ENCODE assay signal across 24 cellular contexts in genomic region chr14:94886931-94887330, GRCh38.
"Had no signal": no experiment of that assay in that cellular context is flagged by ENCODE, and none has a peak within 500 bp of the region (broad histone marks: within the 10 kb centered on the region; RNA-seq: fewer than 3 reads in every experiment).

No MANE protein-coding gene starts in this region.

- H3K9me3 ChIP-seq: esophagus muscularis mucosa, gastrocnemius medialis, heart left ventricle had no signal

- DNase-seq: activated CD4-positive, alpha-beta memory T cell treated with anti-CD3 and anti-CD28 coated beads for 36 hours; activated CD4-positive, alpha-beta T cell treated with anti-CD3 and anti-CD28 coated beads for 36 hours; activated CD4-positive, alpha-beta T cell treated with anti-CD3 and anti-CD28 coated beads, Interleukin-2, amount 10 ng/mL, durations not matched to agents 24 days and 14 days; activated CD4-positive, CD25-positive, alpha-beta regulatory T cell; activated CD4-positive, CD25-positive, alpha-beta regulatory T cell treated with anti-CD3 and anti-CD28 coated beads, Interleukin-2, amount 50 U/mL, for 72 hours; activated CD8-positive, alpha-beta memory T cell treated with anti-CD3 and anti-CD28 coated beads, Interleukin-2, amount 50 U/mL, for 48 hours; activated CD8-positive, alpha-beta T cell treated with anti-CD3 and anti-CD28 coated beads, Interleukin-2, amount 10 ng/mL, durations not matched to agents 7 days and 5 days; activated naive CD4-positive, alpha-beta T cell treated with anti-CD3 and anti-CD28 coated beads for 36 hours; activated naive CD8-positive, alpha-beta T cell treated with anti-CD3 and anti-CD28 coated beads, Interleukin-2, amount 10 ng/mL, durations not matched to agents 7 days and 5 days; activated T-cell treated with anti-CD3 and anti-CD28 coated beads for 4 hours; activated T-cell treated with anti-CD3 and anti-CD28 coated beads, Interleukin-2, amount 50 U/mL, for 24 hours; activated T-cell treated with anti-CD3 and anti-CD28 coated beads, Interleukin-2, amount 50 U/mL, for 72 hours; brain microvascular endothelial cell; cortex of kidney; dermis blood vessel endothelial cell; effector CD4-positive, alpha-beta T cell; effector memory CD8-positive, alpha-beta T cell; erythroblast; foreskin keratinocyte; gastrocnemius medialis; glutamatergic neuron; heart left ventricle; T-helper 2 cell had no signal

- H3K4me3 ChIP-seq: esophagus muscularis mucosa, gastrocnemius medialis, heart left ventricle had no signal

- H3K36me3 ChIP-seq: brain microvascular endothelial cell, esophagus muscularis mucosa, gastrocnemius medialis, heart left ventricle had no signal

- H3K27me3 ChIP-seq: brain microvascular endothelial cell, esophagus muscularis mucosa, foreskin keratinocyte, gastrocnemius medialis had no signal

- H3K27ac ChIP-seq: brain microvascular endothelial cell, esophagus muscularis mucosa, foreskin keratinocyte, gastrocnemius medialis, heart left ventricle had no signal

- H3K4me1 ChIP-seq: esophagus muscularis mucosa, foreskin keratinocyte, gastrocnemius medialis, heart left ventricle had no signal
